2 cellular contexts compared by ENCODE assay signal in genomic region chr6:134381926-134382325, GRCh38.
A peak's percentile ranks its signal among the peaks of the same experiment; 100 is the strongest.
TF ChIP-seq lines count a peak whose summit lies in the region.

No MANE protein-coding gene starts in this region.

TF ChIP-seq in IMR-90, 13 proteins besides CTCF, POLR2A, EP300 and RAD21:
- TF ChIP-seq RFX5 (IDR thresholded peaks at IDR 0.05; ENCODE audit: low read depth, low read length) (no peak), NFE2L2 (IDR thresholded peaks at IDR 0.05; ENCODE audit: low read depth, low read length) (no peak), SMC3 (IDR thresholded peaks at IDR 0.05; ENCODE audit: low read depth, low read length) (no peak), USF2 (IDR thresholded peaks at IDR 0.05; ENCODE audit: low read depth, low read length) (no peak), MAZ (IDR thresholded peaks at IDR 0.05; ENCODE audit: borderline replicate concordance, low read depth, low read length) (no peak), ELK1 (IDR thresholded peaks at IDR 0.05; ENCODE audit: borderline replicate concordance, low read depth, low read length) (no peak), RCOR1 (IDR thresholded peaks at IDR 0.05; ENCODE audit: insufficient replicate concordance, low read length) (no peak), MAFK (IDR thresholded peaks at IDR 0.05; ENCODE audit: low read depth, low read length) (no peak)

TF ChIP-seq in K562, 482 proteins besides CTCF, POLR2A, EP300 and RAD21:
- TF ChIP-seq ZNF445 (CRISPR knock-in tag; IDR thresholded peaks at IDR 0.05; ENCODE audit: low read depth) (no peak), ZBTB33 (CRISPR knock-in tag; IDR thresholded peaks at IDR 0.05) (0 out of 2 replicates have a peak, but pooled peaks have one; percentile 37), MTA3 (IDR thresholded peaks at IDR 0.05; ENCODE audit: borderline replicate concordance) (no peak), NFIC (IDR thresholded peaks at IDR 0.05) (0 out of 2 replicates have a peak, but pooled peaks have one; percentile 22)
